ENCODE assay signal across 8 cellular contexts in genomic region chr6:139370047-139370706, GRCh38. TPM values are rescaled to one million over a fixed set of nuclear protein-coding genes. Genes with fewer than 3 reads are reported as not detected.
DNase-seq lines count a peak whose midpoint lies in the region; ATAC-seq and TF ChIP-seq lines count a peak whose summit lies in the region.

No MANE protein-coding gene starts in this region.

- intact Hi-C loops in heart right ventricle (cut with DNase I) (loop anchor here in 9 of 10 donors (1.0 to 10.0 kb wide), 23 partner anchors 145 to 1555 kb away; no protein-coding TSS in a partner anchor), Right ventricle myocardium inferior (cut with DNase I) (loop anchor here (5.0 to 10.0 kb wide), 7 partner anchors 78 to 1795 kb away; partner anchors contain the start of gene TXLNB), esophagus muscularis mucosa (cut with DNase I) (loop anchor here (5.0 to 10.0 kb wide), 3 partner anchors 397 to 612 kb away; no protein-coding TSS in a partner anchor)

- H3K27me3 ChIP-seq in heart right ventricle = no peaks in the 10 kb centered on the region
- no peaks in the 10 kb centered on the region for H3K27me3 ChIP-seq in esophagus muscularis mucosa

- peak overlapping the region; percentile 14 for H3K27ac Mint-ChIP-seq in progenitor cell of endocrine pancreas
- no peak overlapping the region for H3K27ac Mint-ChIP-seq in stimulated activated memory B cell treated with anti-CD40 and anti-IgM and Interleukin-4, amounts not matched to agents 10 μg/mL and 1 μg/mL and 100 μg/mL, for 72 hours

- TF ChIP-seq EP300 in esophagus muscularis mucosa (IDR thresholded peaks at IDR 0.05) = no peak

- no peak for DNase-seq in heart right ventricle
- no peak for DNase-seq in Right ventricle myocardium inferior (ENCODE audit: missing footprints)
- no peak for DNase-seq in esophagus muscularis mucosa (ENCODE audit: extremely low spot score)
- DNase-seq in progenitor cell of endocrine pancreas (ENCODE audit: low spot score, unreplicated experiment) = no peak
- no peak for DNase-seq in NCI-H1048 (lab: John Stamatoyannopoulos, UW)
- DNase-seq in activated CD4-positive, CD25-positive, alpha-beta regulatory T cell treated with anti-CD3 and anti-CD28 coated beads, Interleukin-2, amount 50 U/mL, for 72 hours = no peak

- ATAC-seq in heart right ventricle (no peak), Right ventricle myocardium inferior (no peak), SK-N-SH treated with all-trans-retinoic acid at 6 μM for 48 hours (peak; percentile 4)
- no peak for ATAC-seq in stimulated activated memory B cell treated with anti-CD40 and anti-IgM and Interleukin-4, amounts not matched to agents 10 μg/mL and 1 μg/mL and 100 μg/mL, for 72 hours

- H3K9me3 ChIP-seq in heart right ventricle (no peaks in the 10 kb centered on the region), esophagus muscularis mucosa (peaks cover 0 to 5% (median 0%) of the 10 kb centered on the region in 4 donors)

- H3K27ac ChIP-seq in heart right ventricle = peak overlapping the region; percentile 38 to 99 (median 98)
- peak overlapping the region; percentile 90 to 96 (median 95) for H3K27ac ChIP-seq in esophagus muscularis mucosa (replicated peaks in 1 of 4)

- H3K36me3 Mint-ChIP-seq in progenitor cell of endocrine pancreas (ENCODE audit: insufficient read depth) = peaks cover 7% of the 10 kb centered on the region
- H3K36me3 Mint-ChIP-seq in stimulated activated memory B cell treated with anti-CD40 and anti-IgM and Interleukin-4, amounts not matched to agents 10 μg/mL and 1 μg/mL and 100 μg/mL, for 72 hours = no peaks in the 10 kb centered on the region

- peak overlapping the region; percentile 28 for H3K4me3 Mint-ChIP-seq in progenitor cell of endocrine pancreas (ENCODE audit: low read depth)
- H3K4me3 Mint-ChIP-seq in stimulated activated memory B cell treated with anti-CD40 and anti-IgM and Interleukin-4, amounts not matched to agents 10 μg/mL and 1 μg/mL and 100 μg/mL, for 72 hours = no peak overlapping the region

- no peaks in the 10 kb centered on the region for H3K27me3 Mint-ChIP-seq in progenitor cell of endocrine pancreas
- no peaks in the 10 kb centered on the region for H3K27me3 Mint-ChIP-seq in stimulated activated memory B cell treated with anti-CD40 and anti-IgM and Interleukin-4, amounts not matched to agents 10 μg/mL and 1 μg/mL and 100 μg/mL, for 72 hours

- WGBS in heart right ventricle, 2 donors = 20 to 25% methylated on average over 6 of the region's 6 CpGs
- 14% methylated on average over 6 of the region's 6 CpGs for WGBS in esophagus muscularis mucosa

- H3K36me3 ChIP-seq in heart right ventricle (peaks cover 0 to 26% (median 0%) of the 10 kb centered on the region in 9 donors), esophagus muscularis mucosa (peaks cover 9 to 26% (median 14%) of the 10 kb centered on the region in 4 donors)

- no peak for TF ChIP-seq POLR2A in esophagus muscularis mucosa (IDR thresholded peaks at IDR 0.05; ENCODE audit: low read depth)

- H3K4me1 Mint-ChIP-seq in progenitor cell of endocrine pancreas (ENCODE audit: low read depth) = peaks cover 42% of the 10 kb centered on the region
- H3K4me1 Mint-ChIP-seq in stimulated activated memory B cell treated with anti-CD40 and anti-IgM and Interleukin-4, amounts not matched to agents 10 μg/mL and 1 μg/mL and 100 μg/mL, for 72 hours = peaks cover 11% of the 10 kb centered on the region

- H3K4me3 ChIP-seq in heart right ventricle (peak overlapping the region in 8 of 10 donors; percentile 0 to 97 (median 75)), esophagus muscularis mucosa (peak overlapping the region; percentile 80 to 91 (median 85))

- peaks cover 0 to 48% (median 41%) of the 10 kb centered on the region in 9 donors for H3K4me1 ChIP-seq in heart right ventricle
- H3K4me1 ChIP-seq in esophagus muscularis mucosa = peaks cover 11 to 41% (median 21%) of the 10 kb centered on the region in 4 donors

- H3K9me3 Mint-ChIP-seq in progenitor cell of endocrine pancreas (ENCODE audit: low read depth) = no peaks in the 10 kb centered on the region
- H3K9me3 Mint-ChIP-seq in stimulated activated memory B cell treated with anti-CD40 and anti-IgM and Interleukin-4, amounts not matched to agents 10 μg/mL and 1 μg/mL and 100 μg/mL, for 72 hours = no peaks in the 10 kb centered on the region

- no peak for TF ChIP-seq CTCF in heart right ventricle (IDR thresholded peaks at IDR 0.05)
- TF ChIP-seq CTCF in esophagus muscularis mucosa (IDR thresholded peaks at IDR 0.05) = no peak
- no peak for TF ChIP-seq CTCF in progenitor cell of endocrine pancreas (IDR thresholded peaks at IDR 0.05; ENCODE audit: unreplicated experiment)

TF ChIP-seq in SK-N-SH treated with all-trans-retinoic acid at 6 μM for 48 hours, 23 proteins besides CTCF, POLR2A, EP300 and RAD21 (continues in another document):
- TF ChIP-seq, protein P1, sequence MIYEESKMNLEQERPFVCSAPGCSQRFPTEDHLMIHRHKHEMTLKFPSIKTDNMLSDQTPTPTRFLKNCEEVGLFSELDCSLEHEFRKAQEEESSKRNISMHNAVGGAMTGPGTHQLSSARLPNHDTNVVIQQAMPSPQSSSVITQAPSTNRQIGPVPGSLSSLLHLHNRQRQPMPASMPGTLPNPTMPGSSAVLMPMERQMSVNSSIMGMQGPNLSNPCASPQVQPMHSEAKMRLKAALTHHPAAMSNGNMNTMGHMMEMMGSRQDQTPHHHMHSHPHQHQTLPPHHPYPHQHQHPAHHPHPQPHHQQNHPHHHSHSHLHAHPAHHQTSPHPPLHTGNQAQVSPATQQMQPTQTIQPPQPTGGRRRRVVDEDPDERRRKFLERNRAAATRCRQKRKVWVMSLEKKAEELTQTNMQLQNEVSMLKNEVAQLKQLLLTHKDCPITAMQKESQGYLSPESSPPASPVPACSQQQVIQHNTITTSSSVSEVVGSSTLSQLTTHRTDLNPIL (CRISPR knock-in tag; IDR thresholded peaks at IDR 0.05; ENCODE audit: low read depth) = no peak
- no peak for TF ChIP-seq ZNF8 (CRISPR knock-in tag; IDR thresholded peaks at IDR 0.05)
- no peak for TF ChIP-seq ZNF565 (CRISPR knock-in tag; conservative IDR thresholded peaks at IDR 0.05; ENCODE audit: low read depth)
- no peak for TF ChIP-seq TCF4 (CRISPR knock-in tag; IDR thresholded peaks at IDR 0.05; ENCODE audit: borderline replicate concordance)
- TF ChIP-seq, protein P2, sequence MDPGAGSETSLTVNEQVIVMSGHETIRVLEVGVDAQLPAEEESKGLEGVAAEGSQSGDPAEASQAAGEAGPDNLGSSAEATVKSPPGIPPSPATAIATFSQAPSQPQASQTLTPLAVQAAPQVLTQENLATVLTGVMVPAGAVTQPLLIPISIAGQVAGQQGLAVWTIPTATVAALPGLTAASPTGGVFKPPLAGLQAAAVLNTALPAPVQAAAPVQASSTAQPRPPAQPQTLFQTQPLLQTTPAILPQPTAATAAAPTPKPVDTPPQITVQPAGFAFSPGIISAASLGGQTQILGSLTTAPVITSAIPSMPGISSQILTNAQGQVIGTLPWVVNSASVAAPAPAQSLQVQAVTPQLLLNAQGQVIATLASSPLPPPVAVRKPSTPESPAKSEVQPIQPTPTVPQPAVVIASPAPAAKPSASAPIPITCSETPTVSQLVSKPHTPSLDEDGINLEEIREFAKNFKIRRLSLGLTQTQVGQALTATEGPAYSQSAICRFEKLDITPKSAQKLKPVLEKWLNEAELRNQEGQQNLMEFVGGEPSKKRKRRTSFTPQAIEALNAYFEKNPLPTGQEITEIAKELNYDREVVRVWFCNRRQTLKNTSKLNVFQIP (CRISPR knock-in tag; IDR thresholded peaks at IDR 0.05; ENCODE audit: borderline replicate concordance, low read depth) = no peak
- no peak for TF ChIP-seq ZFP30 (CRISPR knock-in tag; IDR thresholded peaks at IDR 0.05)
- TF ChIP-seq BACH2 (CRISPR knock-in tag; IDR thresholded peaks at IDR 0.05; ENCODE audit: borderline replicate concordance) = no peak
- TF ChIP-seq ZFP3 (CRISPR knock-in tag; IDR thresholded peaks at IDR 0.05) = no peak
- TF ChIP-seq, protein P3, sequence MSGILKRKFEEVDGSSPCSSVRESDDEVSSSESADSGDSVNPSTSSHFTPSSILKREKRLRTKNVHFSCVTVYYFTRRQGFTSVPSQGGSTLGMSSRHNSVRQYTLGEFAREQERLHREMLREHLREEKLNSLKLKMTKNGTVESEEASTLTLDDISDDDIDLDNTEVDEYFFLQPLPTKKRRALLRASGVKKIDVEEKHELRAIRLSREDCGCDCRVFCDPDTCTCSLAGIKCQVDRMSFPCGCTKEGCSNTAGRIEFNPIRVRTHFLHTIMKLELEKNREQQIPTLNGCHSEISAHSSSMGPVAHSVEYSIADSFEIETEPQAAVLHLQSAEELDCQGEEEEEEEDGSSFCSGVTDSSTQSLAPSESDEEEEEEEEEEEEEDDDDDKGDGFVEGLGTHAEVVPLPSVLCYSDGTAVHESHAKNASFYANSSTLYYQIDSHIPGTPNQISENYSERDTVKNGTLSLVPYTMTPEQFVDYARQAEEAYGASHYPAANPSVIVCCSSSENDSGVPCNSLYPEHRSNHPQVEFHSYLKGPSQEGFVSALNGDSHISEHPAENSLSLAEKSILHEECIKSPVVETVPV (CRISPR knock-in tag; IDR thresholded peaks at IDR 0.05) = no peak
- TF ChIP-seq, protein P4, sequence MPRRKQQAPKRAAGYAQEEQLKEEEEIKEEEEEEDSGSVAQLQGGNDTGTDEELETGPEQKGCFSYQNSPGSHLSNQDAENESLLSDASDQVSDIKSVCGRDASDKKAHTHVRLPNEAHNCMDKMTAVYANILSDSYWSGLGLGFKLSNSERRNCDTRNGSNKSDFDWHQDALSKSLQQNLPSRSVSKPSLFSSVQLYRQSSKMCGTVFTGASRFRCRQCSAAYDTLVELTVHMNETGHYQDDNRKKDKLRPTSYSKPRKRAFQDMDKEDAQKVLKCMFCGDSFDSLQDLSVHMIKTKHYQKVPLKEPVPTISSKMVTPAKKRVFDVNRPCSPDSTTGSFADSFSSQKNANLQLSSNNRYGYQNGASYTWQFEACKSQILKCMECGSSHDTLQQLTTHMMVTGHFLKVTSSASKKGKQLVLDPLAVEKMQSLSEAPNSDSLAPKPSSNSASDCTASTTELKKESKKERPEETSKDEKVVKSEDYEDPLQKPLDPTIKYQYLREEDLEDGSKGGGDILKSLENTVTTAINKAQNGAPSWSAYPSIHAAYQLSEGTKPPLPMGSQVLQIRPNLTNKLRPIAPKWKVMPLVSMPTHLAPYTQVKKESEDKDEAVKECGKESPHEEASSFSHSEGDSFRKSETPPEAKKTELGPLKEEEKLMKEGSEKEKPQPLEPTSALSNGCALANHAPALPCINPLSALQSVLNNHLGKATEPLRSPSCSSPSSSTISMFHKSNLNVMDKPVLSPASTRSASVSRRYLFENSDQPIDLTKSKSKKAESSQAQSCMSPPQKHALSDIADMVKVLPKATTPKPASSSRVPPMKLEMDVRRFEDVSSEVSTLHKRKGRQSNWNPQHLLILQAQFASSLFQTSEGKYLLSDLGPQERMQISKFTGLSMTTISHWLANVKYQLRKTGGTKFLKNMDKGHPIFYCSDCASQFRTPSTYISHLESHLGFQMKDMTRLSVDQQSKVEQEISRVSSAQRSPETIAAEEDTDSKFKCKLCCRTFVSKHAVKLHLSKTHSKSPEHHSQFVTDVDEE (CRISPR knock-in tag; IDR thresholded peaks at IDR 0.05) = no peak

RNA-seq across cellular contexts. Expression of gene CITED2, which starts 4.3 kb away (rescaled TPM):
- 100 to 1,000 TPM in 8 of 10 donors, 10 to 100 TPM in 2; 78.3 to 215 (median 152) TPM for total RNA-seq in heart right ventricle
- 10 to 100 TPM in 1 of 2 donors, 1 to 10 TPM in 1; 9.9 to 83.5 TPM for polyA plus RNA-seq in heart right ventricle
- total RNA-seq in Right ventricle myocardium inferior = 143 TPM
- total RNA-seq in esophagus muscularis mucosa = 100 to 1,000 TPM; 144 to 844 (median 324) TPM
- total RNA-seq in progenitor cell of endocrine pancreas = 42.6 and 47.5 TPM in 2 replicates
